Comparison of ENCODE assay signal across 17 cellular contexts in the genomic region with DNA sequence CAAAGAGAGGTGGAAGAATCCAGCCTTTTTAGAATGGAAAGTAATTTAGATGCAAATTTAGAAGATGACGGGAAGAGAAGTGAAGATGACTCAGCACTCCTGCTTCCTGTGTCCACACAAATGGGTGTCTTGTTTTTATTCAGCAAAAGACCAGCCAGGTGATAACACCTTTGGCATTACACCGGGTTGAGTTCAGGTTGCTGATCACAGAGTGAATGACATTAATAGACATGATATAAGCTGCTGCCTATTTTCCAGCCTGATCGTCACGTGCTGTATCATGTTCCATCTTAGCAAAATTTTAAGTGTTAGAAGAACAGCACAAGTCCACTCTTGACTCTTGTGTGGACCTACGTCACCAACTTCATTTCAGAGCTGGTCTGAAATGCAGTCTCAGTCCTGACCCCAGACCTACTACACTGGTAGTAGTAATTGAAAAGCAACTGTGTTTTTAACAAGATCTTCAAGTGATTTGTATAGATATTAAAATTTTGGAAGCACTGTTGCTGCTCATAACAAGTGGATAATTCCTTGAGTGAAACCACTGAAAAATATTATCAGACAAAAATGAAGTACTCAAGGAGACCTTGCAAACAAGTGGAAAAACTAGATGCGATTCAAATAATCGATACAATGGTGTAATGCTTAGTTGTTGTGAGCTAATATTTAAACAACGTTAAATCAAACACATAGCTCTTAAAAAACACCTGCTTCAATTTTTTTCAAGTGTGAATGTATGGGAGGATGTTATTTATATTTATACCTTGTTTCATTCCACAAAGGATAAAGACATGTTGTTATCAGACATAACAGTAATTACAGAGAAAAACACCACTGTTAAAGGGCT.
DNase-seq lines count a peak whose midpoint lies in the region; ATAC-seq and TF ChIP-seq lines count a peak whose summit lies in the region.
"Had no signal": no experiment of that assay in that cellular context is flagged by ENCODE, and none has a peak within 500 bp of the region (broad histone marks: within the 10 kb centered on the region; RNA-seq: fewer than 3 reads in every experiment).

No MANE protein-coding gene starts in this region.

- H3K27me3 Mint-ChIP-seq in nephron (ENCODE audit: low read depth) (peaks cover 9% of the 10 kb centered on the region), immature natural killer cell (ENCODE audit: low read depth in 3 of 3) (peaks cover 0 to 4% (median 4%) of the 10 kb centered on the region in 3 donors)

- H3K9me3 Mint-ChIP-seq in nephron = peaks cover 7% of the 10 kb centered on the region
- peaks cover 0 to 2% (median 0%) of the 10 kb centered on the region in 6 donors for H3K9me3 Mint-ChIP-seq in immature natural killer cell
- H3K9me3 Mint-ChIP-seq: T-helper 2 cell treated with Interferon-gamma antibody and Interleukin-4, amounts not matched to agents 5 μg/mL and 100 μg/mL, for 36 hours had no signal

- TF ChIP-seq CTCF in mammary epithelial cell (conservative IDR thresholded peaks at IDR 0.05 in 1 of 2, IDR thresholded peaks at IDR 0.05 in 1 of 2; ENCODE audit: extremely low read depth in 1 of 2, insufficient read depth in 1 of 2, low read depth in 1 of 2, low read length in 2 of 2) = no peak
- no peak for TF ChIP-seq CTCF in nephron (IDR thresholded peaks at IDR 0.05; ENCODE audit: unreplicated experiment in 3 of 3)
- no peak for TF ChIP-seq CTCF in transverse colon (IDR thresholded peaks at IDR 0.05)

- no peaks in the 10 kb centered on the region for H3K79me2 ChIP-seq in mammary epithelial cell (ENCODE audit: insufficient read depth, low read length)

- no peak overlapping the region for H3K9ac ChIP-seq in mammary epithelial cell (ENCODE audit: insufficient read depth, low read length)

- BruUV-seq in mammary epithelial cell (replicated peaks; lab: Mats Ljungman, UMichigan) = no TSS peak

- dilution Hi-C loops in mammary epithelial cell (cut with HindIII; ENCODE audit: low sequenced_read_pairs) = no loop called here

- no peaks in the 10 kb centered on the region for H4K20me1 ChIP-seq in mammary epithelial cell (ENCODE audit: insufficient read depth, low read length)

- TF ChIP-seq EP300 in transverse colon (IDR thresholded peaks at IDR 0.05; ENCODE audit: low read depth) = no peak

- DNase-seq in DMS53 treated with DMSO at 0.1 percent for 48 hours (lab: John Stamatoyannopoulos, UW; ENCODE audit: unreplicated experiment) (peak; percentile 76), NCI-H2227 (lab: John Stamatoyannopoulos, UW; ENCODE audit: unreplicated experiment) (peak; percentile 82), mammary epithelial cell (no peak), immature natural killer cell (no peak), transverse colon (no peak), DMS79 treated with DMSO at 0.1 percent for 48 hours (lab: John Stamatoyannopoulos, UW) (no peak)
- DNase-seq: activated naive CD8-positive, alpha-beta T cell treated with anti-CD3 and anti-CD28 coated beads, Interleukin-2, amount 50 U/mL, for 24 hours; activated T-cell treated with anti-CD3 and anti-CD28 coated beads, Interleukin-2, amount 50 U/mL, for 1 hour; BE2C; DND-41; glutamatergic neuron; H7; left cardiac atrium; psoas muscle had no signal

- H3K36me3 Mint-ChIP-seq in nephron (ENCODE audit: low read depth) (no peaks in the 10 kb centered on the region), immature natural killer cell (no peaks in the 10 kb centered on the region)

- CTCF ChIA-PET in mammary epithelial cell (lab: Charles Lee; ENCODE audit: low non-redundant PET) = no interaction called here

- H3K9me3 ChIP-seq in mammary epithelial cell (replicated peaks; ENCODE audit: insufficient read depth, low read length) (no peaks in the 10 kb centered on the region), transverse colon (no peaks in the 10 kb centered on the region)
- H3K9me3 ChIP-seq: BE2C, psoas muscle had no signal

- no peak overlapping the region for H3K4me2 ChIP-seq in mammary epithelial cell (ENCODE audit: insufficient read depth, low read depth, low read length)

- no peak for TF ChIP-seq POLR2A in transverse colon (IDR thresholded peaks at IDR 0.05)

- H3K27ac ChIP-seq in mammary epithelial cell (ENCODE audit: insufficient read depth, low read depth, low read length) (peak overlapping the region; percentile 18), transverse colon (peak overlapping the region in 1 of 4 donors; percentile 5)
- H3K27ac ChIP-seq: psoas muscle had no signal

- peak overlapping the region; percentile 69 for H2AFZ ChIP-seq in mammary epithelial cell (ENCODE audit: low read depth, low read length)

- intact Hi-C loops in mammary epithelial cell (cut with micrococcal nuclease) (no loop called here), transverse colon (cut with DNase I; ENCODE audit: low total_unique reads) (no loop called here)

- in situ Hi-C loops in mammary epithelial cell (cut with MboI; ENCODE audit: low sequenced_read_pairs in 2 of 2) (no loop called here), transverse colon (cut with MboI; ENCODE audit: low pct_ligation_motif_present in 1 of 4, low pct_unique_long_range_greater_than_20kb in 1 of 4, low sequenced_read_pairs in 3 of 4) (no loop called here)

- H3K27ac Mint-ChIP-seq in nephron (peak overlapping the region in 2 of 3 experiments; percentile 17 to 38), immature natural killer cell (no peak overlapping the region)
- H3K27ac Mint-ChIP-seq: activated naive CD8-positive, alpha-beta T cell treated with anti-CD3 and anti-CD28 coated beads, Interleukin-2, amount 50 U/mL, for 24 hours; T-helper 2 cell treated with Interferon-gamma antibody and Interleukin-4, amounts not matched to agents 5 μg/mL and 100 μg/mL, for 36 hours had no signal

- 73% methylated on average over 8 of the region's 8 CpGs for WGBS in mammary epithelial cell (ENCODE audit: low coverage, missing lambda C conversion rate)
- WGBS in transverse colon (ENCODE audit: low coverage in 1 of 2), 2 donors = 49 to 62% methylated on average over 6 to 8 of the region's 8 CpGs

- H3K36me3 ChIP-seq in mammary epithelial cell (ENCODE audit: insufficient read depth, low read length) (no peaks in the 10 kb centered on the region), transverse colon (no peaks in the 10 kb centered on the region)
- H3K36me3 ChIP-seq: BE2C had no signal

- no peak for ATAC-seq in HG03521 (IDR thresholded peaks at IDR 0.05; ENCODE audit: unreplicated experiment)
- ATAC-seq: activated naive CD8-positive, alpha-beta T cell treated with anti-CD3 and anti-CD28 coated beads, Interleukin-2, amount 50 U/mL, for 24 hours had no signal

- H3K4me3 ChIP-seq in mammary epithelial cell (replicated peaks in 1 of 3; ENCODE audit: insufficient read depth in 1 of 3, low read depth in 2 of 3, low read length in 3 of 3) (no peak overlapping the region), transverse colon (no peak overlapping the region)
- H3K4me3 ChIP-seq: psoas muscle had no signal

- H3K4me1 Mint-ChIP-seq in nephron (peaks cover 7% of the 10 kb centered on the region), immature natural killer cell (no peaks in the 10 kb centered on the region)

- H3K4me1 ChIP-seq in mammary epithelial cell (ENCODE audit: insufficient read depth, low read length) (peaks cover 9% of the 10 kb centered on the region), transverse colon (peaks cover 0 to 4% (median 0%) of the 10 kb centered on the region in 4 donors)
- H3K4me1 ChIP-seq: BE2C had no signal

- H3K4me3 Mint-ChIP-seq in nephron (no peak overlapping the region), immature natural killer cell (no peak overlapping the region)
- H3K4me3 Mint-ChIP-seq: activated naive CD8-positive, alpha-beta T cell treated with anti-CD3 and anti-CD28 coated beads, Interleukin-2, amount 50 U/mL, for 24 hours; T-helper 2 cell treated with Interferon-gamma antibody and Interleukin-4, amounts not matched to agents 5 μg/mL and 100 μg/mL, for 36 hours had no signal

- H3K27me3 ChIP-seq in mammary epithelial cell (ENCODE audit: insufficient read depth, low read length) (no peaks in the 10 kb centered on the region), transverse colon (no peaks in the 10 kb centered on the region)

Comparison
In these comparisons a context has a peak if more than half of its experiments do, and no peak if none do; other contexts are left out.
1. DNase-seq: peak in DMS53 treated with DMSO at 0.1 percent for 48 hours (single experiment) and NCI-H2227 (single experiment); none in mammary epithelial cell (single experiment), immature natural killer cell (0 of 3), transverse colon (single experiment) and DMS79 treated with DMSO at 0.1 percent for 48 hours (single experiment).
2. H3K27ac Mint-ChIP-seq: peak in nephron (2 of 3); none in immature natural killer cell (0 of 6).